Comparison of ENCODE assay signal across 15 cellular contexts in the genomic region with DNA sequence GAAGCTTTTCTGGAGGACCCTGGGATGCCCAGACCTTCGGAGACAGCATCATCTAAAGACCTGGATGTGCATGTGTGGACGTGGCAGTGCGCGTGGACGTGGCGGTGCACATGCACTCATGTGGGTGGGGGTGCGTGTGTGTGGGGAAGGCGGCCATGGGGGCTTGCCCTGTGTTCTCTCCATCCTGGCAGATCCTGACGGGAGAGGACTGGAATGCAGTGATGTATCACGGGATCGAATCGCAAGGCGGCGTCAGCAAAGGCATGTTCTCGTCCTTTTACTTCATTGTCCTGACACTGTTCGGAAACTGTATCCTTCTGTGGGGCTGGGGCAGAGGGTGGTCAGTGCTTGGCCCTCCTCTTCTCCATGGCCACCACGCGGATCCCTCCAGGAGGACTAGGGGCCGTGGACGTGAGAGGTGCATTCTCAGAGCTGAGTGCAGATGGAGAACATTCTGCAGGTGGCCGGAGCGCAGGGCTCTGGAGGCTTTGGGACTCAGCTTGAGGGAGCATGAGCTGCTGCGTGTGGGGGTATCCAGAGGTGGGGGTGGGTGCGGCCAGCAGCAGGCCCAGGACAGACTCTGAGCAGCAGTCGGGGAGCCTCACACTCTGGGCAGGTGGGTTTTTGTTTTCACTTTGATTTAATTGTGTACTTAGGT.
DNase-seq lines count a peak whose midpoint lies in the region; ATAC-seq and TF ChIP-seq lines count a peak whose summit lies in the region.
"Had no signal": no experiment of that assay in that cellular context is flagged by ENCODE, and none has a peak within 500 bp of the region (broad histone marks: within the 10 kb centered on the region; RNA-seq: fewer than 3 reads in every experiment).

No MANE protein-coding gene starts in this region.

- no peak overlapping the region for H2AFZ ChIP-seq in PC-9

- H3K27me3 ChIP-seq in lung (ENCODE audit: control insufficient read depth, insufficient read depth) (no peaks in the 10 kb centered on the region), testis (no peaks in the 10 kb centered on the region), PC-9 (ENCODE audit: insufficient read depth, low read depth) (peaks cover 87% of the 10 kb centered on the region)

- no peaks in the 10 kb centered on the region for H3F3A ChIP-seq in PC-9 (ENCODE audit: insufficient read depth, low read depth)

- no TSS peak for BruUV-seq in PC-9 (replicated peaks; lab: Mats Ljungman, UMichigan)

- H3K9me3 Mint-ChIP-seq in activated CD8-positive, alpha-beta memory T cell treated with anti-CD3 and anti-CD28 coated beads, Interleukin-2, amount 10 ng/mL, durations not matched to agents 7 days and 5 days (ENCODE audit: low read depth), result no peaks in the 10 kb centered on the region
- H3K9me3 Mint-ChIP-seq in chondrocyte (ENCODE audit: low read depth), result no peaks in the 10 kb centered on the region

- TF ChIP-seq CTCF in chondrocyte (IDR thresholded peaks at IDR 0.05), result no peak
- TF ChIP-seq CTCF in lung (IDR thresholded peaks at IDR 0.05; ENCODE audit: control extremely low read depth, extremely low read depth), result no peak
- TF ChIP-seq CTCF in testis (IDR thresholded peaks at IDR 0.05), result no peak
- no peak for TF ChIP-seq CTCF in PC-9 (conservative IDR thresholded peaks at IDR 0.05)

- no peak for ATAC-seq in activated CD8-positive, alpha-beta memory T cell treated with anti-CD3 and anti-CD28 coated beads, Interleukin-2, amount 10 ng/mL, durations not matched to agents 7 days and 5 days
- ATAC-seq in lung (ENCODE audit: insufficient read depth, low FRiP score) (no peak), HG02970 (IDR thresholded peaks at IDR 0.05; ENCODE audit: low FRiP score, unreplicated experiment) (no peak)

- POLR2A ChIA-PET in PC-9 (lab: Charles Lee; ENCODE audit: unreplicated experiment), result no interaction called here

- CTCF ChIA-PET in activated CD8-positive, alpha-beta memory T cell treated with anti-CD3 and anti-CD28 coated beads, Interleukin-2, amount 10 ng/mL, durations not matched to agents 7 days and 5 days (lab: Charles Lee), result no interaction called here
- CTCF ChIA-PET in PC-9 (lab: Charles Lee), result no interaction called here

- H3K4me3 Mint-ChIP-seq in activated CD8-positive, alpha-beta memory T cell treated with anti-CD3 and anti-CD28 coated beads, Interleukin-2, amount 10 ng/mL, durations not matched to agents 7 days and 5 days, result no peak overlapping the region
- no peak overlapping the region for H3K4me3 Mint-ChIP-seq in chondrocyte (ENCODE audit: unreplicated experiment)

- no peak for TF ChIP-seq POLR2A in testis (IDR thresholded peaks at IDR 0.05)

- peak; percentile 31 for DNase-seq in activated CD8-positive, alpha-beta memory T cell treated with anti-CD3 and anti-CD28 coated beads, Interleukin-2, amount 10 ng/mL, durations not matched to agents 7 days and 5 days
- DNase-seq in activated CD8-positive, alpha-beta memory T cell treated with anti-CD3 and anti-CD28 coated beads for 24 hours, result no peak
- DNase-seq in chondrocyte (ENCODE audit: low spot score), result peak; percentile 72
- DNase-seq in lung (ENCODE audit: low spot score), result peak; percentile 18
- peak; percentile 12 for DNase-seq in testis
- DNase-seq in NCI-H510A (lab: John Stamatoyannopoulos, UW), result no peak
- DNase-seq in PC-9, result no peak
- DNase-seq: DMS53, KBM-7, NCI-H1092 treated with DMSO at 0.1 percent for 48 hours, NCI-H1694, NCI-H774 had no signal

- no peak overlapping the region for H3K27ac ChIP-seq in lung (ENCODE audit: low read depth in 1 of 2, low read length in 1 of 2)
- H3K27ac ChIP-seq in testis, result no peak overlapping the region
- no peak overlapping the region for H3K27ac ChIP-seq in PC-9
- H3K27ac ChIP-seq: C4-2B had no signal

- H4K20me1 ChIP-seq in PC-9 (ENCODE audit: insufficient read depth), result no peaks in the 10 kb centered on the region

- no peak overlapping the region for H3K4me3 ChIP-seq in lung
- H3K4me3 ChIP-seq in testis, result no peak overlapping the region
- H3K4me3 ChIP-seq in PC-9, result no peak overlapping the region

- no peak overlapping the region for H3K4me2 ChIP-seq in PC-9

- H3K36me3 ChIP-seq in lung (ENCODE audit: control insufficient read depth in 2 of 2, insufficient read depth in 2 of 2, low read length in 2 of 2), result no peaks in the 10 kb centered on the region
- no peaks in the 10 kb centered on the region for H3K36me3 ChIP-seq in testis (ENCODE audit: low read depth, missing control alignments)
- no peaks in the 10 kb centered on the region for H3K36me3 ChIP-seq in PC-9 (ENCODE audit: low read depth)

- H3K36me3 Mint-ChIP-seq in activated CD8-positive, alpha-beta memory T cell treated with anti-CD3 and anti-CD28 coated beads, Interleukin-2, amount 10 ng/mL, durations not matched to agents 7 days and 5 days, result no peaks in the 10 kb centered on the region
- H3K36me3 Mint-ChIP-seq in chondrocyte (ENCODE audit: low read depth), result no peaks in the 10 kb centered on the region

- H3K4me1 Mint-ChIP-seq in activated CD8-positive, alpha-beta memory T cell treated with anti-CD3 and anti-CD28 coated beads, Interleukin-2, amount 10 ng/mL, durations not matched to agents 7 days and 5 days, result no peaks in the 10 kb centered on the region
- H3K4me1 Mint-ChIP-seq in chondrocyte (ENCODE audit: low read depth), result no peaks in the 10 kb centered on the region

- intact Hi-C loops in testis (cut with DNase I; ENCODE audit: low total_unique reads) (no loop called here), PC-9 (cut with micrococcal nuclease; ENCODE audit: unreplicated experiment) (no loop called here)

- no peaks in the 10 kb centered on the region for H3K79me2 ChIP-seq in PC-9 (ENCODE audit: low read depth)

- H3K27ac Mint-ChIP-seq in activated CD8-positive, alpha-beta memory T cell treated with anti-CD3 and anti-CD28 coated beads, Interleukin-2, amount 10 ng/mL, durations not matched to agents 7 days and 5 days, result no peak overlapping the region
- no peak overlapping the region for H3K27ac Mint-ChIP-seq in chondrocyte (ENCODE audit: unreplicated experiment)

- H3K4me1 ChIP-seq in lung (ENCODE audit: control insufficient read depth in 2 of 2, insufficient read depth in 2 of 2, low read length in 2 of 2) (no peaks in the 10 kb centered on the region), testis (no peaks in the 10 kb centered on the region), PC-9 (replicated peaks; ENCODE audit: insufficient read depth) (no peaks in the 10 kb centered on the region)
- H3K4me1 ChIP-seq: Caco-2 had no signal

- no peaks in the 10 kb centered on the region for H3K27me3 Mint-ChIP-seq in activated CD8-positive, alpha-beta memory T cell treated with anti-CD3 and anti-CD28 coated beads, Interleukin-2, amount 10 ng/mL, durations not matched to agents 7 days and 5 days
- peaks cover 17% of the 10 kb centered on the region for H3K27me3 Mint-ChIP-seq in chondrocyte (ENCODE audit: low read depth)

- peaks cover 0 to 2% of the 10 kb centered on the region in 2 donors for H3K9me3 ChIP-seq in lung (ENCODE audit: control insufficient read depth in 2 of 2, insufficient read depth in 1 of 2, low read length in 1 of 2)
- H3K9me3 ChIP-seq in testis, result no peaks in the 10 kb centered on the region
- H3K9me3 ChIP-seq in PC-9 (ENCODE audit: insufficient read depth, low read depth), result no peaks in the 10 kb centered on the region
- H3K9me3 ChIP-seq: Caco-2 had no signal

- WGBS in lung, 2 donors, result 87 to 93% methylated on average over 25 of the region's 25 CpGs
- WGBS in testis, 2 donors, result 85 to 87% methylated on average over 23 to 25 of the region's 25 CpGs

- no peaks in the 10 kb centered on the region for H3K9me2 ChIP-seq in PC-9 (ENCODE audit: insufficient read depth)

Comparison
In these comparisons a context has a peak if more than half of its experiments do, and no peak if none do; other contexts are left out.
1. DNase-seq: peak in activated CD8-positive, alpha-beta memory T cell treated with anti-CD3 and anti-CD28 coated beads, Interleukin-2, amount 10 ng/mL, durations not matched to agents 7 days and 5 days (single experiment), chondrocyte (single experiment), lung (single experiment) and testis (single experiment); none in activated CD8-positive, alpha-beta memory T cell treated with anti-CD3 and anti-CD28 coated beads for 24 hours (single experiment), NCI-H510A (single experiment) and PC-9 (0 of 2).